ENCODE assay signal across 8 cellular contexts in the genomic region with DNA sequence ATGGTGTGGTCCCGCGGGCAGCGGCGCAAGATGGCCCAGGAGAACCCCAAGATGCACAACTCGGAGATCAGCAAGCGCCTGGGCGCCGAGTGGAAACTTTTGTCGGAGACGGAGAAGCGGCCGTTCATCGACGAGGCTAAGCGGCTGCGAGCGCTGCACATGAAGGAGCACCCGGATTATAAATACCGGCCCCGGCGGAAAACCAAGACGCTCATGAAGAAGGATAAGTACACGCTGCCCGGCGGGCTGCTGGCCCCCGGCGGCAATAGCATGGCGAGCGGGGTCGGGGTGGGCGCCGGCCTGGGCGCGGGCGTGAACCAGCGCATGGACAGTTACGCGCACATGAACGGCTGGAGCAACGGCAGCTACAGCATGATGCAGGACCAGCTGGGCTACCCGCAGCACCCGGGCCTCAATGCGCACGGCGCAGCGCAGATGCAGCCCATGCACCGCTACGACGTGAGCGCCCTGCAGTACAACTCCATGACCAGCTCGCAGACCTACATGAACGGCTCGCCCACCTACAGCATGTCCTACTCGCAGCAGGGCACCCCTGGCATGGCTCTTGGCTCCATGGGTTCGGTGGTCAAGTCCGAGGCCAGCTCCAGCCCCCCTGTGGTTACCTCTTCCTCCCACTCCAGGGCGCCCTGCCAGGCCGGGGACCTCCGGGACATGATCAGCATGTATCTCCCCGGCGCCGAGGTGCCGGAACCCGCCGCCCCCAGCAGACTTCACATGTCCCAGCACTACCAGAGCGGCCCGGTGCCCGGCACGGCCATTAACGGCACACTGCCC. TPM values are rescaled to one million over a fixed set of nuclear protein-coding genes. Genes with fewer than 3 reads are reported as not detected.
A peak's percentile ranks its signal among the peaks of the same experiment; 100 is the strongest.
DNase-seq lines count a peak whose midpoint lies in the region; ATAC-seq, FAIRE-seq and TF ChIP-seq lines count a peak whose summit lies in the region.

No MANE protein-coding gene starts in this region.

- H3K9me3 ChIP-seq in psoas muscle = no peaks in the 10 kb centered on the region

- H3K36me3 ChIP-seq in psoas muscle (ENCODE audit: insufficient read depth in 1 of 2, low read depth in 1 of 2) = no peaks in the 10 kb centered on the region

- ATAC-seq in psoas muscle (peak in 2 of 4 donors; percentile 30), GM18867 (IDR thresholded peaks at IDR 0.05; ENCODE audit: unreplicated experiment) (no peak)

- intact Hi-C loops in psoas muscle (cut with DNase I) = no loop called here

- FAIRE-seq in GM12891 (lab: Jason Lieb, UNC) (peak; percentile 57), HTR-8/SVneo (lab: Jason Lieb, UNC) (no peak)

- H3K27me3 ChIP-seq in psoas muscle (ENCODE audit: insufficient read depth in 3 of 3, low read length in 2 of 3) = peaks cover 21 to 100% (median 28%) of the 10 kb centered on the region in 3 donors

- H3K4me1 ChIP-seq in psoas muscle = no peaks in the 10 kb centered on the region

- TF ChIP-seq POLR2A in GM12891 (IDR thresholded peaks at IDR 0.05; ENCODE audit: low read depth, low read length) = no peak

- peak overlapping the region; percentile 55 for H3K4me3 ChIP-seq in psoas muscle

- DNase-seq in GM12891 (ENCODE audit: insufficient read length, low spot score) (no peak), NCI-H748 treated with DMSO at 0.1 percent for 48 hours (lab: John Stamatoyannopoulos, UW) (peak; percentile 65), epithelial cell of prostate (ENCODE audit: low read depth, low spot score) (no peak), psoas muscle (no peak), HTR-8/SVneo (ENCODE audit: insufficient read length, low spot score) (no peak)
- DNase-seq in activated CD8-positive, alpha-beta memory T cell treated with anti-CD3 and anti-CD28 coated beads, Interleukin-2, amount 50 U/mL, for 4 hours = no peak
- no peak for DNase-seq in activated CD4-positive, alpha-beta T cell treated with anti-CD3 and anti-CD28 coated beads for 1 hour

- 3% methylated on average over 60 to 70 of the region's 70 CpGs for WGBS in psoas muscle, 3 donors

- H3K27ac ChIP-seq in epithelial cell of prostate = peak overlapping the region; percentile 72
- no peak overlapping the region for H3K27ac ChIP-seq in psoas muscle

- no peak for TF ChIP-seq CTCF in psoas muscle (IDR thresholded peaks at IDR 0.05)

TF ChIP-seq in GM12891, 5 proteins besides CTCF, POLR2A, EP300 and RAD21:
- TF ChIP-seq PAX5 (IDR thresholded peaks at IDR 0.05; ENCODE audit: insufficient read depth, low read length, severe bottlenecking) = no peak

RNA-seq across cellular contexts. Expression of a gene that starts 1.0 kb away (rescaled TPM):
- polyA plus RNA-seq in GM12891 (2012; ENCODE audit: low read depth, missing spikeins) = 0.03 TPM
- not detected for total RNA-seq in psoas muscle
- polyA plus RNA-seq in psoas muscle = under 1 TPM; 0.03 to 0.09 (median 0.05) TPM
